Comparison of ENCODE assay signal across 25 cellular contexts in the genomic region with DNA sequence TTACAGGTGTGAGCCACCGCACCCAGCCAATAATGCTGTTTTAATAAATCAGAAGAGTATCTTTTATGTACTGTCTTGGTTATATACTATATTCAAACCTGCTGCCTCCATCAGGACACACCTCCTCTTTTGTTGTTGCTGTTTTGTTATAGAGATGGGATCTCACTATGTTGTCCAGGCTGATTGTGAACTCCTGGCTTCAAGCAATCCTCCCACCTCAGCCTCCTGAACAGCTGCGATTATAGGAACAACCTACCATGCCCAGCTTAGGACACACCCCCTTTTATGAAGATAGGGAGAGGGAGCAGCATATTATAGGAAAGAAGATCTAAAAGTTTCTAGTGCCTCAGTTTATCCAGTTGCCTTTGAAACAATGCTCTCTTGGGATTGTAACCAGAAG.
A peak's percentile ranks its signal among the peaks of the same experiment; 100 is the strongest.
DNase-seq lines count a peak whose midpoint lies in the region; ATAC-seq, FAIRE-seq and TF ChIP-seq lines count a peak whose summit lies in the region.
"Had no signal": no experiment of that assay in that cellular context is flagged by ENCODE, and none has a peak within 500 bp of the region (broad histone marks: within the 10 kb centered on the region; RNA-seq: fewer than 3 reads in every experiment).

No MANE protein-coding gene starts in this region.

- H3K9me3 Mint-ChIP-seq in CD8-positive, alpha-beta T cell, result no peaks in the 10 kb centered on the region
- H3K9me3 Mint-ChIP-seq in WTC11 (no peaks in the 10 kb centered on the region), nephron progenitor cell (no peaks in the 10 kb centered on the region)
- H3K9me3 Mint-ChIP-seq in activated naive CD8-positive, alpha-beta T cell treated with anti-CD3 and anti-CD28 coated beads, Interleukin-2, amount 50 U/mL, for 24 hours, result no peaks in the 10 kb centered on the region
- H3K9me3 Mint-ChIP-seq: CD14-positive monocyte; CD4-positive, alpha-beta memory T cell; CD4-positive, CD25-positive, alpha-beta regulatory T cell had no signal

- 100% methylated on average over 2 of the region's 2 CpGs; no CpG with 5 or more reads in 1 of the 2 experiments for WGBS in H1 (ENCODE audit: extremely low coverage in 1 of 2, insufficient coverage in 1 of 2, insufficient read length in 1 of 2, insufficient replicate concordance in 2 of 2, low coverage in 1 of 2, low lambda C conversion rate in 2 of 2, missing lambda C conversion rate in 1 of 2), 2 experiments

- ATAC-seq in CD8-positive, alpha-beta T cell, result no peak
- ATAC-seq in WTC11 (no peak), GM21786 (IDR thresholded peaks at IDR 0.05; ENCODE audit: unreplicated experiment) (no peak), PC-3 (no peak)
- no peak for ATAC-seq in activated naive CD8-positive, alpha-beta T cell treated with anti-CD3 and anti-CD28 coated beads, Interleukin-2, amount 50 U/mL, for 24 hours

- no peak overlapping the region for H3K4me3 ChIP-seq in CD8-positive, alpha-beta T cell (ENCODE audit: low read depth, low read length)
- H3K4me3 ChIP-seq in H1 (ENCODE audit: extremely low read depth in 1 of 4, insufficient read depth in 2 of 4, low read depth in 3 of 4, low read length in 4 of 4) (no peak overlapping the region), PC-3 (ENCODE audit: low read length) (no peak overlapping the region)
- no peak overlapping the region for H3K4me3 ChIP-seq in effector memory CD4-positive, alpha-beta T cell (ENCODE audit: insufficient read depth, low read depth, low read length, poor library complexity, severe bottlenecking)
- H3K4me3 ChIP-seq: BLaER1 had no signal

- H2BK20ac ChIP-seq in H1 (ENCODE audit: low read length), result no peak overlapping the region

- POLR2A ChIA-PET in CD8-positive, alpha-beta T cell (lab: Charles Lee), result no interaction called here
- POLR2A ChIA-PET in WTC11 (lab: Charles Lee) (no interaction called here), H1 (lab: Charles Lee; ENCODE audit: partially characterized antibody) (no interaction called here), PC-3 (lab: Charles Lee; ENCODE audit: unreplicated experiment) (no interaction called here)

- no peaks in the 10 kb centered on the region for H3K23me2 ChIP-seq in H1 (ENCODE audit: low read depth, low read length)

- BruUV-seq in PC-3 (replicated peaks; lab: Mats Ljungman, UMichigan), result no TSS peak

- H3K9me2 ChIP-seq in PC-3 (replicated peaks; ENCODE audit: low read length), result no peaks in the 10 kb centered on the region; the same call in 1 of the 2 replicates

- H3K27ac Mint-ChIP-seq in CD8-positive, alpha-beta T cell, result peak overlapping the region; percentile 2
- H3K27ac Mint-ChIP-seq in WTC11 (no peak overlapping the region), nephron progenitor cell (peak overlapping the region; percentile 69)
- no peak overlapping the region for H3K27ac Mint-ChIP-seq in activated naive CD8-positive, alpha-beta T cell treated with anti-CD3 and anti-CD28 coated beads, Interleukin-2, amount 50 U/mL, for 24 hours
- H3K27ac Mint-ChIP-seq: CD14-positive monocyte had no signal

- no peaks in the 10 kb centered on the region for H3K79me1 ChIP-seq in H1 (ENCODE audit: low read depth, low read length)

- TF ChIP-seq CTCF in CD8-positive, alpha-beta T cell (IDR thresholded peaks at IDR 0.05), result no peak
- TF ChIP-seq CTCF in WTC11 (IDR thresholded peaks at IDR 0.05), result no peak
- TF ChIP-seq CTCF in H1 (IDR thresholded peaks at IDR 0.05; ENCODE audit: control extremely low read depth in 1 of 3, insufficient read depth in 1 of 3, low read depth in 1 of 3, low read length in 3 of 3), result no peak
- no peak for TF ChIP-seq CTCF in nephron progenitor cell (IDR thresholded peaks at IDR 0.05)
- TF ChIP-seq CTCF in PC-3 (conservative IDR thresholded peaks at IDR 0.05; ENCODE audit: low read depth, low read length), result no peak

- no peak overlapping the region for H3K4me2 ChIP-seq in H1 (ENCODE audit: insufficient read depth in 1 of 2, low read depth in 2 of 2, low read length in 2 of 2)
- no peak overlapping the region for H3K4me2 ChIP-seq in PC-3 (ENCODE audit: low read length)
- H3K4me2 ChIP-seq: BLaER1 had no signal

- H2AFZ ChIP-seq in H1 (ENCODE audit: low read length) (no peak overlapping the region), PC-3 (ENCODE audit: low read length) (no peak overlapping the region)

- no peak overlapping the region for H4K5ac ChIP-seq in H1 (ENCODE audit: insufficient read length, low read depth, low read length)

- H3K27me3 Mint-ChIP-seq in CD8-positive, alpha-beta T cell (ENCODE audit: low read depth), result no peaks in the 10 kb centered on the region
- no peaks in the 10 kb centered on the region for H3K27me3 Mint-ChIP-seq in WTC11 (ENCODE audit: low read depth)
- H3K27me3 Mint-ChIP-seq in nephron progenitor cell (ENCODE audit: low read depth, poor library complexity), result no peaks in the 10 kb centered on the region
- H3K27me3 Mint-ChIP-seq in activated naive CD8-positive, alpha-beta T cell treated with anti-CD3 and anti-CD28 coated beads, Interleukin-2, amount 50 U/mL, for 24 hours, result no peaks in the 10 kb centered on the region
- H3K27me3 Mint-ChIP-seq: CD4-positive, alpha-beta memory T cell; CD4-positive, CD25-positive, alpha-beta regulatory T cell had no signal

- H3K4ac ChIP-seq in H1 (replicated peaks; ENCODE audit: insufficient read length, low read depth, low read length), result no peak overlapping the region

- no peaks in the 10 kb centered on the region for H4K20me1 ChIP-seq in H1 (replicated peaks in 1 of 2; ENCODE audit: control insufficient read depth in 1 of 2, insufficient read depth in 2 of 2, low read length in 2 of 2)
- H4K20me1 ChIP-seq in PC-3 (ENCODE audit: low read length), result no peaks in the 10 kb centered on the region

- H3K9ac ChIP-seq in H1 (replicated peaks in 1 of 4; ENCODE audit: extremely low read depth in 1 of 4, low read depth in 3 of 4, low read length in 3 of 4), result no peak overlapping the region
- H3K9ac ChIP-seq in PC-3 (ENCODE audit: low read length), result no peak overlapping the region
- H3K9ac ChIP-seq: BLaER1 had no signal

- peaks cover 4% of the 10 kb centered on the region for H3K36me3 ChIP-seq in CD8-positive, alpha-beta T cell (ENCODE audit: insufficient read depth, low read length)
- peaks cover 0 to 54% (median 18%) of the 10 kb centered on the region in 4 experiments; a peak in 6 of 8 replicates for H3K36me3 ChIP-seq in H1 (ENCODE audit: control insufficient read depth in 2 of 4, insufficient read depth in 4 of 4, low read length in 3 of 4)
- peaks cover 28% of the 10 kb centered on the region for H3K36me3 ChIP-seq in PC-3 (ENCODE audit: low read depth, low read length)
- H3K36me3 ChIP-seq in effector memory CD4-positive, alpha-beta T cell (ENCODE audit: control insufficient read depth, insufficient read depth, low read length), result peaks cover 18% of the 10 kb centered on the region

- TF ChIP-seq RAD21 in H1 (IDR thresholded peaks at IDR 0.05 in 1 of 2, conservative IDR thresholded peaks at IDR 0.05 in 1 of 2; ENCODE audit: low read depth in 2 of 2, low read length in 2 of 2), result no peak

- no peak overlapping the region for H2BK15ac ChIP-seq in H1 (ENCODE audit: low read length)

- no peak overlapping the region for H3K14ac ChIP-seq in H1 (ENCODE audit: insufficient read length)

- peaks cover 4% of the 10 kb centered on the region for H3F3A ChIP-seq in PC-3 (ENCODE audit: low read length, unreplicated experiment)

- no peak for TF ChIP-seq POLR2A in H1 (IDR thresholded peaks at IDR 0.05; ENCODE audit: control extremely low read depth in 1 of 2, low read depth in 2 of 2, low read length in 2 of 2)

- no peak overlapping the region for H3K56ac ChIP-seq in H1 (replicated peaks; ENCODE audit: insufficient read length, low read depth, low read length)

- H4K91ac ChIP-seq in H1 (replicated peaks; ENCODE audit: insufficient read length, low read length), result no peak overlapping the region

- H2BK12ac ChIP-seq in H1 (ENCODE audit: low read depth, low read length), result no peak overlapping the region

- no peak overlapping the region for H3K27ac ChIP-seq in CD8-positive, alpha-beta T cell (ENCODE audit: low read depth, low read length)
- H3K27ac ChIP-seq in H1 (ENCODE audit: low read depth, low read length) (no peak overlapping the region), PC-3 (ENCODE audit: low read length) (no peak overlapping the region)
- H3K27ac ChIP-seq in effector memory CD4-positive, alpha-beta T cell (ENCODE audit: insufficient read depth, low read length, poor library complexity, severe bottlenecking), result no peak overlapping the region
- H3K27ac ChIP-seq: BLaER1 had no signal

- FAIRE-seq in H1 (lab: Jason Lieb, UNC), result peak; percentile 19
- FAIRE-seq: A204.1, D721Med, G401.6, GM12891, GM19239 had no signal

- no peak for TF ChIP-seq EP300 in H1 (IDR thresholded peaks at IDR 0.05; ENCODE audit: borderline replicate concordance in 1 of 2, low read depth in 2 of 2, low read length in 2 of 2)

- no peak overlapping the region for H2BK120ac ChIP-seq in H1 (replicated peaks; ENCODE audit: low read depth, low read length)

- no peak overlapping the region for H3K4me3 Mint-ChIP-seq in CD8-positive, alpha-beta T cell
- no peak overlapping the region for H3K4me3 Mint-ChIP-seq in WTC11
- no peak overlapping the region for H3K4me3 Mint-ChIP-seq in nephron progenitor cell
- H3K4me3 Mint-ChIP-seq in activated naive CD8-positive, alpha-beta T cell treated with anti-CD3 and anti-CD28 coated beads, Interleukin-2, amount 50 U/mL, for 24 hours, result no peak overlapping the region
- H3K4me3 Mint-ChIP-seq: CD14-positive monocyte; CD4-positive, alpha-beta memory T cell had no signal

- intact Hi-C loops in CD8-positive, alpha-beta T cell (cut with DNase I, micrococcal nuclease), result no loop called here
- intact Hi-C loops in PC-3 (cut with micrococcal nuclease), result no loop called here

- no peaks in the 10 kb centered on the region for H3K27me3 ChIP-seq in CD8-positive, alpha-beta T cell (ENCODE audit: insufficient read depth, low read length)
- no peaks in the 10 kb centered on the region for H3K27me3 ChIP-seq in H1 (replicated peaks in 1 of 4; ENCODE audit: control insufficient read depth in 3 of 4, extremely low read depth in 1 of 4, insufficient read depth in 3 of 4, low read length in 3 of 4)
- H3K27me3 ChIP-seq in PC-3 (ENCODE audit: low read length), result no peaks in the 10 kb centered on the region
- H3K27me3 ChIP-seq in effector memory CD4-positive, alpha-beta T cell (replicated peaks; ENCODE audit: control insufficient read depth, insufficient read depth, low read length, poor library complexity, severe bottlenecking), result no peaks in the 10 kb centered on the region
- H3K27me3 ChIP-seq: BE2C, BLaER1 had no signal

- H4K8ac ChIP-seq in H1 (ENCODE audit: extremely low read depth, insufficient read depth, low read length), result no peak overlapping the region

- no peaks in the 10 kb centered on the region for H3K9me3 ChIP-seq in CD8-positive, alpha-beta T cell (ENCODE audit: low read length)
- H3K9me3 ChIP-seq in H1 (ENCODE audit: insufficient read depth in 2 of 2, low read depth in 1 of 2, low read length in 1 of 2) (no peaks in the 10 kb centered on the region), PC-3 (ENCODE audit: low read length) (no peaks in the 10 kb centered on the region)
- H3K9me3 ChIP-seq in effector memory CD4-positive, alpha-beta T cell (ENCODE audit: control insufficient read depth, low read length), result no peaks in the 10 kb centered on the region
- H3K9me3 ChIP-seq: BE2C, BLaER1, Caco-2 had no signal

- peaks cover 69% of the 10 kb centered on the region for H3K36me3 Mint-ChIP-seq in CD8-positive, alpha-beta T cell
- H3K36me3 Mint-ChIP-seq in WTC11, result peaks cover 54% of the 10 kb centered on the region
- H3K36me3 Mint-ChIP-seq in nephron progenitor cell (ENCODE audit: low read depth), result peaks cover 64% of the 10 kb centered on the region
- peaks cover 45% of the 10 kb centered on the region for H3K36me3 Mint-ChIP-seq in activated naive CD8-positive, alpha-beta T cell treated with anti-CD3 and anti-CD28 coated beads, Interleukin-2, amount 50 U/mL, for 24 hours (ENCODE audit: low read depth)

- H2AK5ac ChIP-seq in H1 (ENCODE audit: low read depth, low read length), result no peak overlapping the region

- H3K4me1 Mint-ChIP-seq in CD8-positive, alpha-beta T cell (ENCODE audit: low read depth), result peaks cover 2% of the 10 kb centered on the region
- H3K4me1 Mint-ChIP-seq in WTC11, result no peaks in the 10 kb centered on the region
- no peaks in the 10 kb centered on the region for H3K4me1 Mint-ChIP-seq in nephron progenitor cell
- no peaks in the 10 kb centered on the region for H3K4me1 Mint-ChIP-seq in activated naive CD8-positive, alpha-beta T cell treated with anti-CD3 and anti-CD28 coated beads, Interleukin-2, amount 50 U/mL, for 24 hours

- CTCF ChIA-PET in CD8-positive, alpha-beta T cell (lab: Charles Lee), result no interaction called here
- CTCF ChIA-PET in WTC11 (lab: Charles Lee) (no interaction called here), H1 (lab: Charles Lee; ENCODE audit: partially characterized antibody) (no interaction called here), PC-3 (lab: Charles Lee) (no interaction called here)

- H3K18ac ChIP-seq in H1 (ENCODE audit: extremely low read depth, low read length), result no peak overlapping the region

- H3K79me2 ChIP-seq in H1 (ENCODE audit: control insufficient read depth in 1 of 2, insufficient read depth in 2 of 2, low read length in 2 of 2) (no peaks in the 10 kb centered on the region), PC-3 (ENCODE audit: low read length) (no peaks in the 10 kb centered on the region)

- no peak overlapping the region for H2BK5ac ChIP-seq in H1 (ENCODE audit: low read depth, low read length)

- DNase-seq in CD8-positive, alpha-beta T cell, result no peak
- DNase-seq in WTC11 (ENCODE audit: low spot score) (no peak), H1 (ENCODE audit: low read depth in 1 of 2, low spot score in 2 of 2) (no peak), nephron progenitor cell (no peak), PC-3 (no peak)
- DNase-seq in activated naive CD8-positive, alpha-beta T cell treated with anti-CD3 and anti-CD28 coated beads, Interleukin-2, amount 50 U/mL, for 24 hours, result no peak
- no peak for DNase-seq in effector memory CD4-positive, alpha-beta T cell
- DNase-seq: 8988T; ACHN; BE2C; C1 segment of cervical spinal cord; Caco-2; Calu3; CD4-positive, alpha-beta memory T cell; CD4-positive, CD25-positive, alpha-beta regulatory T cell; DMS79 treated with DMSO at 0.1 percent for 48 hours; GF-D8 had no signal

- H3K23ac ChIP-seq in H1 (ENCODE audit: insufficient read length), result no peak overlapping the region

- no peaks in the 10 kb centered on the region for H3K4me1 ChIP-seq in CD8-positive, alpha-beta T cell (ENCODE audit: insufficient read depth, low read length)
- no peaks in the 10 kb centered on the region for H3K4me1 ChIP-seq in H1 (replicated peaks in 1 of 4; ENCODE audit: control insufficient read depth in 3 of 4, insufficient read depth in 4 of 4, low read length in 3 of 4)
- peaks cover 15% of the 10 kb centered on the region; the same call in 1 of the 2 replicates for H3K4me1 ChIP-seq in PC-3 (ENCODE audit: insufficient read depth, low read length)
- no peaks in the 10 kb centered on the region for H3K4me1 ChIP-seq in effector memory CD4-positive, alpha-beta T cell (ENCODE audit: control insufficient read depth, insufficient read depth, low read length, poor library complexity, severe bottlenecking)
- H3K4me1 ChIP-seq: BE2C, BLaER1, Caco-2 had no signal

Comparison
In these comparisons a context has a peak if more than half of its experiments do, and no peak if none do; other contexts are left out.
1. H3K27ac Mint-ChIP-seq: peak in CD8-positive, alpha-beta T cell (single experiment) and nephron progenitor cell (single experiment); none in WTC11 (single experiment) and activated naive CD8-positive, alpha-beta T cell treated with anti-CD3 and anti-CD28 coated beads, Interleukin-2, amount 50 U/mL, for 24 hours (single experiment).